In the genomic region with DNA sequence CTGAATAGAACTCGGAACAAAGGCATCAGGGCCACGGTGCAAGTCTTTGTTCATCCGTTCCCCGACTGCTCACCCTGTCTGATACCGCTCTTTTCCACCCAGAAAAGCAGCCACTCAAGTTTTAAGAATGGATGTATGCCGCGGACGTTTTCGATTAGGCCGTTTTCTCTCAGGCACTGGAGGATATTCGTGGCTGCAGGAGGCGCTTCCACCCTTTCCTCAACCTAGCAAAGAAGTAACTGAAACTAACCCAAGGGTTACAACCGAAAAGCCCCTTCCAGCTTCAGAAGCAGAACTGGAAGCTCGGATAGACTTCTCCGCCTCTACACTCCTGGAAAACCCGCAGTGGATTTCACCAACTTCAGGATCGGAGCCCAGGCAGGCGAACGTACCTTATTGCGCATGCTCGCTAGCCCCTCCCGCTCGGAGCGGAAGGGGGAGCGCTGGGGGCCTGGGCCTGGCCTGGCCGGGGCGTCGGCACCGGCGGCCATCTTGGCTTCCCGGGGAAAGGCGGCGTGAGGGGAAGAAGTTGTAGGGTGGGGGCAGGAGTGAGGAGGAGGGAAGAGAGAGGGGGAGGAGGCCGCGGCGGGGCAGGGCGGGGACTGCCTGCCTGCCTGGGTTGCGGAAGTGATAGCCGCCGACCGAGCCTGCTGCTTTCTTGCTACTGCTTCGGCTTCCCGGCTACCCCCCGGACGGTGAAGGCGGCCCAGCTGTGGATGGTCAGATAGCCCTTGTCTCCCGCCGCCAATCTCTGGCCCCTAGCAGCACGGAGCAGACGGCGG, we compare ENCODE assay signal across 1 cellular context.
A peak's percentile ranks its signal among the peaks of the same experiment; 100 is the strongest.
TF ChIP-seq lines count a peak whose summit lies in the region.

A gene (plus strand): TSS at position 619 of the 782 bp plus-strand sequence. CDS start 191 bp downstream, outside the sequence.

TF ChIP-seq in HepG2, 621 proteins besides CTCF, POLR2A, EP300 and RAD21 (continued from another document and continues in another):
- TF ChIP-seq ZNF260 (CRISPR knock-in tag; IDR thresholded peaks at IDR 0.05; ENCODE audit: borderline replicate concordance, low read depth), result no peak
- TF ChIP-seq, protein P1, sequence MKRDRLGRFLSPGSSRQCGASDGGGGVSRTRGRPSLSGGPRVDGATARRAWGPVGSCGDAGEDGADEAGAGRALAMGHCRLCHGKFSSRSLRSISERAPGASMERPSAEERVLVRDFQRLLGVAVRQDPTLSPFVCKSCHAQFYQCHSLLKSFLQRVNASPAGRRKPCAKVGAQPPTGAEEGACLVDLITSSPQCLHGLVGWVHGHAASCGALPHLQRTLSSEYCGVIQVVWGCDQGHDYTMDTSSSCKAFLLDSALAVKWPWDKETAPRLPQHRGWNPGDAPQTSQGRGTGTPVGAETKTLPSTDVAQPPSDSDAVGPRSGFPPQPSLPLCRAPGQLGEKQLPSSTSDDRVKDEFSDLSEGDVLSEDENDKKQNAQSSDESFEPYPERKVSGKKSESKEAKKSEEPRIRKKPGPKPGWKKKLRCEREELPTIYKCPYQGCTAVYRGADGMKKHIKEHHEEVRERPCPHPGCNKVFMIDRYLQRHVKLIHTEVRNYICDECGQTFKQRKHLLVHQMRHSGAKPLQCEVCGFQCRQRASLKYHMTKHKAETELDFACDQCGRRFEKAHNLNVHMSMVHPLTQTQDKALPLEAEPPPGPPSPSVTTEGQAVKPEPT (CRISPR knock-in tag; IDR thresholded peaks at IDR 0.05; ENCODE audit: low read depth), result no peak
- TF ChIP-seq PRPF4 (IDR thresholded peaks at IDR 0.05; ENCODE audit: low read depth, low read length, poor library complexity, severe bottlenecking), result peak; percentile 63
- TF ChIP-seq TEAD2 (CRISPR knock-in tag; IDR thresholded peaks at IDR 0.05), result no peak
- TF ChIP-seq ZNF709 (CRISPR knock-in tag; IDR thresholded peaks at IDR 0.05), result peak; percentile 96
- peak; percentile 41; the same call in 1 of the 2 replicates for TF ChIP-seq RBAK (CRISPR knock-in tag; IDR thresholded peaks at IDR 0.05)
- no peak; the same call in 1 of the 2 replicates for TF ChIP-seq MYNN (CRISPR knock-in tag; IDR thresholded peaks at IDR 0.05; ENCODE audit: low read depth)
- TF ChIP-seq ZSCAN9 (CRISPR knock-in tag; IDR thresholded peaks at IDR 0.05; ENCODE audit: borderline replicate concordance), result peak; percentile 91; the same call in 1 of the 2 replicates
- TF ChIP-seq, protein P2, sequence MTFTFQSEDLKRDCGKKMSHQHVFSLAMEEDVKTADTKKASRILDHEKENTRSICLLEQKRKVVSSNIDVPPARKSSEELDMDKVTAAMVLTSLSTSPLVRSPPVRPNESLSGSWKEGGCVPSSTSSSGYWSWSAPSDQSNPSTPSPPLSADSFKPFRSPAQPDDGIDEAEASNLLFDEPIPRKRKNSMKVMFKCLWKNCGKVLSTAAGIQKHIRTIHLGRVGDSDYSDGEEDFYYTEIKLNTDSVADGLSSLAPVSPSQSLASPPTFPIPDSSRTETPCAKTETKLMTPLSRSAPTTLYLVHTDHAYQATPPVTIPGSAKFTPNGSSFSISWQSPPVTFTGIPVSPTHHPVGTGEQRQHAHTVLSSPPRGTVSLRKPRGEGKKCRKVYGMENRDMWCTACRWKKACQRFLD (CRISPR knock-in tag; IDR thresholded peaks at IDR 0.05; ENCODE audit: borderline replicate concordance), result no peak; the same call in 1 of the 2 replicates
- TF ChIP-seq BRCA1 (CRISPR knock-in tag; IDR thresholded peaks at IDR 0.05), result peak; percentile 58
- no peak; the same call in 1 of the 2 replicates for TF ChIP-seq REXO4 (CRISPR knock-in tag; IDR thresholded peaks at IDR 0.05; ENCODE audit: borderline replicate concordance)
- TF ChIP-seq, protein P3, sequence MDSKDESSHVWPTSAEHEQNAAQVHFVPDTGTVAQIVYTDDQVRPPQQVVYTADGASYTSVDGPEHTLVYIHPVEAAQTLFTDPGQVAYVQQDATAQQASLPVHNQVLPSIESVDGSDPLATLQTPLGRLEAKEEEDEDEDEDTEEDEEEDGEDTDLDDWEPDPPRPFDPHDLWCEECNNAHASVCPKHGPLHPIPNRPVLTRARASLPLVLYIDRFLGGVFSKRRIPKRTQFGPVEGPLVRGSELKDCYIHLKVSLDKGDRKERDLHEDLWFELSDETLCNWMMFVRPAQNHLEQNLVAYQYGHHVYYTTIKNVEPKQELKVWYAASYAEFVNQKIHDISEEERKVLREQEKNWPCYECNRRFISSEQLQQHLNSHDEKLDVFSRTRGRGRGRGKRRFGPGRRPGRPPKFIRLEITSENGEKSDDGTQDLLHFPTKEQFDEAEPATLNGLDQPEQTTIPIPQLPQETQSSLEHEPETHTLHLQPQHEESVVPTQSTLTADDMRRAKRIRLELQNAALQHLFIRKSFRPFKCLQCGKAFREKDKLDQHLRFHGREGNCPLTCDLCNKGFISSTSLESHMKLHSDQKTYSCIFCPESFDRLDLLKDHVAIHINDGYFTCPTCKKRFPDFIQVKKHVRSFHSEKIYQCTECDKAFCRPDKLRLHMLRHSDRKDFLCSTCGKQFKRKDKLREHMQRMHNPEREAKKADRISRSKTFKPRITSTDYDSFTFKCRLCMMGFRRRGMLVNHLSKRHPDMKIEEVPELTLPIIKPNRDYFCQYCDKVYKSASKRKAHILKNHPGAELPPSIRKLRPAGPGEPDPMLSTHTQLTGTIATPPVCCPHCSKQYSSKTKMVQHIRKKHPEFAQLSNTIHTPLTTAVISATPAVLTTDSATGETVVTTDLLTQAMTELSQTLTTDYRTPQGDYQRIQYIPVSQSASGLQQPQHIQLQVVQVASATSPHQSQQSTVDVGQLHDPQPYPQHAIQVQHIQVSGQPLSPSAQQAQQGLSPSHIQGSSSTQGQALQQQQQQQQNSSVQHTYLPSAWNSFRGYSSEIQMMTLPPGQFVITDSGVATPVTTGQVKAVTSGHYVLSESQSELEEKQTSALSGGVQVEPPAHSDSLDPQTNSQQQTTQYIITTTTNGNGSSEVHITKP (CRISPR knock-in tag; IDR thresholded peaks at IDR 0.05; ENCODE audit: low read depth), result 0 out of 2 replicates have a peak, but pooled peaks have one; percentile 47
- TF ChIP-seq POLR2AphosphoS2 (IDR thresholded peaks at IDR 0.05; ENCODE audit: low read depth, low read length), result no peak
- TF ChIP-seq TARDBP (CRISPR knock-in tag; IDR thresholded peaks at IDR 0.05), result peak; percentile 96
- TF ChIP-seq ZNF282 (IDR thresholded peaks at IDR 0.05; ENCODE audit: partially characterized antibody), result no peak
- TF ChIP-seq MXD4 (CRISPR knock-in tag; IDR thresholded peaks at IDR 0.05), result peak; percentile 80; the same call in 1 of the 2 replicates
- TF ChIP-seq KLF12 (CRISPR knock-in tag; IDR thresholded peaks at IDR 0.05; ENCODE audit: borderline replicate concordance), result no peak
- no peak for TF ChIP-seq HDAC6 (IDR thresholded peaks at IDR 0.05; ENCODE audit: low read depth, low read length)
- TF ChIP-seq NBN (conservative IDR thresholded peaks at IDR 0.05), result no peak
- TF ChIP-seq SMARCC2 (IDR thresholded peaks at IDR 0.05), result peak; percentile 43; the same call in 1 of the 2 replicates
- TF ChIP-seq NFKBIZ (CRISPR knock-in tag; IDR thresholded peaks at IDR 0.05), result peak; percentile 75
- no peak for TF ChIP-seq ZNF713 (CRISPR knock-in tag; IDR thresholded peaks at IDR 0.05)
- TF ChIP-seq HNF4G (IDR thresholded peaks at IDR 0.05; ENCODE audit: borderline replicate concordance, low read depth, low read length), result no peak
- TF ChIP-seq HNF4G (CRISPR knock-in tag; IDR thresholded peaks at IDR 0.05; ENCODE audit: borderline replicate concordance, low read depth), result no peak
- peak; percentile 56; the same call in 1 of the 2 replicates for TF ChIP-seq ZNF616 (CRISPR knock-in tag; IDR thresholded peaks at IDR 0.05; ENCODE audit: low read depth)
- peak; percentile 99 for TF ChIP-seq ZNF564 (CRISPR knock-in tag; IDR thresholded peaks at IDR 0.05)
- TF ChIP-seq AKAP8 (CRISPR knock-in tag; IDR thresholded peaks at IDR 0.05), result no peak; the same call in 1 of the 2 replicates
- TF ChIP-seq CC2D1A (CRISPR knock-in tag; IDR thresholded peaks at IDR 0.05), result 0 out of 2 replicates have a peak, but pooled peaks have one; percentile 32
- peak; percentile 99 for TF ChIP-seq POLR2AphosphoS5 (IDR thresholded peaks at IDR 0.05; ENCODE audit: low read depth, low read length)
- peak; percentile 98 for TF ChIP-seq DNMT3B (CRISPR knock-in tag; conservative IDR thresholded peaks at IDR 0.05)
- peak; percentile 83 for TF ChIP-seq PHF21A (CRISPR knock-in tag; IDR thresholded peaks at IDR 0.05)
- TF ChIP-seq HOXA5 (CRISPR knock-in tag; IDR thresholded peaks at IDR 0.05), result peak; percentile 94
- peak; percentile 97 for TF ChIP-seq BORCS8-MEF2B (CRISPR knock-in tag; IDR thresholded peaks at IDR 0.05)
- TF ChIP-seq, protein P4, sequence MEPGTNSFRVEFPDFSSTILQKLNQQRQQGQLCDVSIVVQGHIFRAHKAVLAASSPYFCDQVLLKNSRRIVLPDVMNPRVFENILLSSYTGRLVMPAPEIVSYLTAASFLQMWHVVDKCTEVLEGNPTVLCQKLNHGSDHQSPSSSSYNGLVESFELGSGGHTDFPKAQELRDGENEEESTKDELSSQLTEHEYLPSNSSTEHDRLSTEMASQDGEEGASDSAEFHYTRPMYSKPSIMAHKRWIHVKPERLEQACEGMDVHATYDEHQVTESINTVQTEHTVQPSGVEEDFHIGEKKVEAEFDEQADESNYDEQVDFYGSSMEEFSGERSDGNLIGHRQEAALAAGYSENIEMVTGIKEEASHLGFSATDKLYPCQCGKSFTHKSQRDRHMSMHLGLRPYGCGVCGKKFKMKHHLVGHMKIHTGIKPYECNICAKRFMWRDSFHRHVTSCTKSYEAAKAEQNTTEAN (CRISPR knock-in tag; conservative IDR thresholded peaks at IDR 0.05), result peak; percentile 79; the same call in 1 of the 2 replicates
- no peak for TF ChIP-seq PLRG1 (conservative IDR thresholded peaks at IDR 0.05)
- TF ChIP-seq SRY (CRISPR knock-in tag; IDR thresholded peaks at IDR 0.05), result peak; percentile 85
- TF ChIP-seq ZNF607 (CRISPR knock-in tag; IDR thresholded peaks at IDR 0.05; ENCODE audit: borderline replicate concordance), result peak; percentile 96
- no peak for TF ChIP-seq ZNF180 (CRISPR knock-in tag; IDR thresholded peaks at IDR 0.05; ENCODE audit: borderline replicate concordance, low read depth)
- peak; percentile 80; the same call in 1 of the 2 replicates for TF ChIP-seq PCBP1 (IDR thresholded peaks at IDR 0.05; ENCODE audit: borderline replicate concordance, low read depth, low read length)
- peak; percentile 95; the same call in 1 of the 2 replicates for TF ChIP-seq ZNF747 (CRISPR knock-in tag; IDR thresholded peaks at IDR 0.05; ENCODE audit: borderline replicate concordance)
- TF ChIP-seq DMAP1 (CRISPR knock-in tag; IDR thresholded peaks at IDR 0.05), result peak; percentile 88
- no peak for TF ChIP-seq KLF13 (CRISPR knock-in tag; IDR thresholded peaks at IDR 0.05)
- peak; percentile 96; the same call in 1 of the 2 replicates for TF ChIP-seq ZNF232 (CRISPR knock-in tag; IDR thresholded peaks at IDR 0.05; ENCODE audit: borderline replicate concordance)
- TF ChIP-seq, protein P5, sequence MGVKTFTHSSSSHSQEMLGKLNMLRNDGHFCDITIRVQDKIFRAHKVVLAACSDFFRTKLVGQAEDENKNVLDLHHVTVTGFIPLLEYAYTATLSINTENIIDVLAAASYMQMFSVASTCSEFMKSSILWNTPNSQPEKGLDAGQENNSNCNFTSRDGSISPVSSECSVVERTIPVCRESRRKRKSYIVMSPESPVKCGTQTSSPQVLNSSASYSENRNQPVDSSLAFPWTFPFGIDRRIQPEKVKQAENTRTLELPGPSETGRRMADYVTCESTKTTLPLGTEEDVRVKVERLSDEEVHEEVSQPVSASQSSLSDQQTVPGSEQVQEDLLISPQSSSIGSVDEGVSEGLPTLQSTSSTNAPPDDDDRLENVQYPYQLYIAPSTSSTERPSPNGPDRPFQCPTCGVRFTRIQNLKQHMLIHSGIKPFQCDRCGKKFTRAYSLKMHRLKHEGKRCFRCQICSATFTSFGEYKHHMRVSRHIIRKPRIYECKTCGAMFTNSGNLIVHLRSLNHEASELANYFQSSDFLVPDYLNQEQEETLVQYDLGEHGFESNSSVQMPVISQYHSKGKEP (CRISPR knock-in tag; IDR thresholded peaks at IDR 0.05), result peak; percentile 70
- TF ChIP-seq, protein P6, sequence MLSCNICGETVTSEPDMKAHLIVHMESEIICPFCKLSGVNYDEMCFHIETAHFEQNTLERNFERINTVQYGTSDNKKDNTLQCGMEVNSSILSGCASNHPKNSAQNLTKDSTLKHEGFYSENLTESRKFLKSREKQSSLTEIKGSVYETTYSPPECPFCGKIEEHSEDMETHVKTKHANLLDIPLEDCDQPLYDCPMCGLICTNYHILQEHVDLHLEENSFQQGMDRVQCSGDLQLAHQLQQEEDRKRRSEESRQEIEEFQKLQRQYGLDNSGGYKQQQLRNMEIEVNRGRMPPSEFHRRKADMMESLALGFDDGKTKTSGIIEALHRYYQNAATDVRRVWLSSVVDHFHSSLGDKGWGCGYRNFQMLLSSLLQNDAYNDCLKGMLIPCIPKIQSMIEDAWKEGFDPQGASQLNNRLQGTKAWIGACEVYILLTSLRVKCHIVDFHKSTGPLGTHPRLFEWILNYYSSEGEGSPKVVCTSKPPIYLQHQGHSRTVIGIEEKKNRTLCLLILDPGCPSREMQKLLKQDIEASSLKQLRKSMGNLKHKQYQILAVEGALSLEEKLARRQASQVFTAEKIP (CRISPR knock-in tag; IDR thresholded peaks at IDR 0.05; ENCODE audit: borderline replicate concordance), result no peak
- TF ChIP-seq XBP1 (CRISPR knock-in tag; IDR thresholded peaks at IDR 0.05), result no peak
- TF ChIP-seq SIN3B (IDR thresholded peaks at IDR 0.05; ENCODE audit: low read length), result no peak
- TF ChIP-seq TOE1 (CRISPR knock-in tag; IDR thresholded peaks at IDR 0.05), result peak; percentile 86
- TF ChIP-seq ZFP90 (CRISPR knock-in tag; IDR thresholded peaks at IDR 0.05; ENCODE audit: borderline replicate concordance), result peak; percentile 82; the same call in 1 of the 2 replicates
- TF ChIP-seq, protein P7, sequence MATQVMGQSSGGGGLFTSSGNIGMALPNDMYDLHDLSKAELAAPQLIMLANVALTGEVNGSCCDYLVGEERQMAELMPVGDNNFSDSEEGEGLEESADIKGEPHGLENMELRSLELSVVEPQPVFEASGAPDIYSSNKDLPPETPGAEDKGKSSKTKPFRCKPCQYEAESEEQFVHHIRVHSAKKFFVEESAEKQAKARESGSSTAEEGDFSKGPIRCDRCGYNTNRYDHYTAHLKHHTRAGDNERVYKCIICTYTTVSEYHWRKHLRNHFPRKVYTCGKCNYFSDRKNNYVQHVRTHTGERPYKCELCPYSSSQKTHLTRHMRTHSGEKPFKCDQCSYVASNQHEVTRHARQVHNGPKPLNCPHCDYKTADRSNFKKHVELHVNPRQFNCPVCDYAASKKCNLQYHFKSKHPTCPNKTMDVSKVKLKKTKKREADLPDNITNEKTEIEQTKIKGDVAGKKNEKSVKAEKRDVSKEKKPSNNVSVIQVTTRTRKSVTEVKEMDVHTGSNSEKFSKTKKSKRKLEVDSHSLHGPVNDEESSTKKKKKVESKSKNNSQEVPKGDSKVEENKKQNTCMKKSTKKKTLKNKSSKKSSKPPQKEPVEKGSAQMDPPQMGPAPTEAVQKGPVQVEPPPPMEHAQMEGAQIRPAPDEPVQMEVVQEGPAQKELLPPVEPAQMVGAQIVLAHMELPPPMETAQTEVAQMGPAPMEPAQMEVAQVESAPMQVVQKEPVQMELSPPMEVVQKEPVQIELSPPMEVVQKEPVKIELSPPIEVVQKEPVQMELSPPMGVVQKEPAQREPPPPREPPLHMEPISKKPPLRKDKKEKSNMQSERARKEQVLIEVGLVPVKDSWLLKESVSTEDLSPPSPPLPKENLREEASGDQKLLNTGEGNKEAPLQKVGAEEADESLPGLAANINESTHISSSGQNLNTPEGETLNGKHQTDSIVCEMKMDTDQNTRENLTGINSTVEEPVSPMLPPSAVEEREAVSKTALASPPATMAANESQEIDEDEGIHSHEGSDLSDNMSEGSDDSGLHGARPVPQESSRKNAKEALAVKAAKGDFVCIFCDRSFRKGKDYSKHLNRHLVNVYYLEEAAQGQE (IDR thresholded peaks at IDR 0.05; ENCODE audit: borderline replicate concordance in 1 of 2, low read depth in 1 of 2, low read length in 2 of 2), result peak in 1 of 2 experiments; percentile 78; a peak in 1 of 4 replicates
- TF ChIP-seq ZNF101 (CRISPR knock-in tag; IDR thresholded peaks at IDR 0.05; ENCODE audit: borderline replicate concordance, low read depth), result no peak
- no peak for TF ChIP-seq IKZF1 (IDR thresholded peaks at IDR 0.05)
